ENCODE assay signal across 18 cellular contexts in the genomic region with DNA sequence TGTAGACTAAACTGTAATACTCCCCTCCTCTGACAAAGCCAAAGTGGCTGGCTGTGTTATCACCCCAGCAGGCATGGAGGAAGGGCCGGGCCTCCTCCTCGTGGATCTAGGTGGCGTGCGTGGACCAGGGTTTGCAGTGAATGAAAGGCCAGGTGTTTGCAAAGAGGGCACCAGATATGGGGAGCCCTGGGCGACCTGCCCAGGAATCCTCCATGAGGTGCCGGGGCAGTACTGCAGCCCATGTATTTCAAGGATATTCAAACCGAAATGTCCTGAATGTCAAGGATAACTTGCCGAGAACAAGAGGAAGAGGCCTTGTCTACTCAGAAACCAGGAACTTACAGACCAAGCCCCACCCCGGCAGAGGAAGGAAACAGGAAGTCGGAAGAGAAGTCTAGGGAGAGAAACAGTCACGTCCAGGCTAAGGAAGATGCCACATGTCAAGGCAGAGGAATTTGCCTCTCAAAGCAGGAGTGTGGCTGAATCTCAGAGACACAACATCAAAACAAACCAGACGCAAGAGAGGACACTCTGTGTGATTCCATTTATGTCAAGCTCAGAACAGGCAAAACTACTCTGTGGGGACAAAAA. TPM values are rescaled to one million over a fixed set of nuclear protein-coding genes. Genes with fewer than 3 reads are reported as not detected.
DNase-seq lines count a peak whose midpoint lies in the region; ATAC-seq, FAIRE-seq and TF ChIP-seq lines count a peak whose summit lies in the region.
"Had no signal": no experiment of that assay in that cellular context is flagged by ENCODE, and none has a peak within 500 bp of the region (broad histone marks: within the 10 kb centered on the region; RNA-seq: fewer than 3 reads in every experiment).

No MANE protein-coding gene starts in this region.

- intact Hi-C loops in K562 (cut with micrococcal nuclease) (no loop called here), PC-9 (cut with micrococcal nuclease; ENCODE audit: unreplicated experiment) (no loop called here)

- H3K27ac Mint-ChIP-seq in activated naive CD4-positive, alpha-beta T cell treated with anti-CD3 and anti-CD28 coated beads, Interleukin-2, amount 50 U/mL, for 72 hours = peak overlapping the region; percentile 44 to 64

- CTCF ChIA-PET in K562 (lab: Yijun Ruan, JAX; ENCODE audit: low intra/inter-chr PET ratio) (no interaction called here), PC-9 (lab: Charles Lee) (no interaction called here)

- no peak for TF ChIP-seq EP300 in K562 (IDR thresholded peaks at IDR 0.05; ENCODE audit: low read length)

- H4K20me1 ChIP-seq in K562 (replicated peaks; ENCODE audit: control insufficient read depth, insufficient read depth, low read length) (peaks cover 14% of the 10 kb centered on the region), osteoblast (ENCODE audit: insufficient read depth, low read length) (no peaks in the 10 kb centered on the region), PC-9 (ENCODE audit: insufficient read depth) (no peaks in the 10 kb centered on the region)

- POLR2A ChIA-PET in K562 (lab: Yijun Ruan, JAX) = interaction anchor here (0.7 kb wide), 1 partner anchor 188 kb away, joined by 3 read pairs; no protein-coding TSS in a partner anchor
- POLR2A ChIA-PET in PC-9 (lab: Charles Lee; ENCODE audit: unreplicated experiment) = no interaction called here

- no peak for TF ChIP-seq CTCF in K562 (IDR thresholded peaks at IDR 0.05 in 2 of 3, conservative IDR thresholded peaks at IDR 0.05 in 1 of 3; ENCODE audit: insufficient read depth in 2 of 3, low read depth in 1 of 3, low read length in 3 of 3)
- no peak for TF ChIP-seq CTCF in osteoblast (IDR thresholded peaks at IDR 0.05; ENCODE audit: extremely low read depth, low read depth, low read length)
- no peak for TF ChIP-seq CTCF in PC-9 (conservative IDR thresholded peaks at IDR 0.05)

- H3K9me2 ChIP-seq in PC-9 (ENCODE audit: insufficient read depth) = no peaks in the 10 kb centered on the region

- no peaks in the 10 kb centered on the region for H3K9me3 ChIP-seq in K562 (replicated peaks; ENCODE audit: control insufficient read depth, insufficient read depth, low read depth, low read length)
- H3K9me3 ChIP-seq in osteoblast (ENCODE audit: low read depth, low read length) = no peaks in the 10 kb centered on the region
- H3K9me3 ChIP-seq in PC-9 (ENCODE audit: insufficient read depth, low read depth) = no peaks in the 10 kb centered on the region
- H3K9me3 ChIP-seq: ovary had no signal

- BruUV-seq in K562 (replicated peaks; lab: Mats Ljungman, UMichigan) = no TSS peak
- no TSS peak for BruUV-seq in PC-9 (replicated peaks; lab: Mats Ljungman, UMichigan)

- H3K9me3 Mint-ChIP-seq in activated naive CD4-positive, alpha-beta T cell treated with anti-CD3 and anti-CD28 coated beads, Interleukin-2, amount 50 U/mL, for 72 hours = no peaks in the 10 kb centered on the region

- ATAC-seq in activated naive CD4-positive, alpha-beta T cell treated with anti-CD3 and anti-CD28 coated beads, Interleukin-2, amount 50 U/mL, for 72 hours = no peak
- ATAC-seq in K562 = no peak
- ATAC-seq: PC-3 had no signal

- no peak overlapping the region for H3K9ac ChIP-seq in K562 (ENCODE audit: insufficient read depth in 1 of 2, low read depth in 2 of 2, low read length in 2 of 2)

- H3K79me2 ChIP-seq in K562 (ENCODE audit: control insufficient read depth, insufficient read depth, low read length) (no peaks in the 10 kb centered on the region), osteoblast (ENCODE audit: insufficient read depth, low read length) (no peaks in the 10 kb centered on the region), PC-9 (ENCODE audit: low read depth) (no peaks in the 10 kb centered on the region)

- H3K27ac ChIP-seq in K562 (ENCODE audit: extremely low read depth, low read depth, low read length) (no peak overlapping the region), osteoblast (ENCODE audit: low read depth, low read length) (no peak overlapping the region), PC-9 (no peak overlapping the region)
- H3K27ac ChIP-seq: ovary had no signal

- 45% methylated on average over 12 of the region's 12 CpGs for WGBS in K562 (ENCODE audit: insufficient coverage, low coverage, missing lambda C conversion rate)

- DNase-seq in activated naive CD4-positive, alpha-beta T cell treated with anti-CD3 and anti-CD28 coated beads, Interleukin-2, amount 50 U/mL, for 72 hours (ENCODE audit: low spot score in 2 of 2) = no peak
- no peak for DNase-seq in activated naive CD4-positive, alpha-beta T cell treated with Interleukin-2 at 50 U/mL for 16 hours
- DNase-seq in MV-4-11 (lab: John Stamatoyannopoulos, UW) (peak; percentile 86), K562 (ENCODE audit: extremely low read depth in 1 of 4, low spot score in 3 of 4) (no peak), osteoblast (ENCODE audit: insufficient read length, low spot score, missing footprints) (peak; percentile 83), PC-9 (no peak), NCI-H146 treated with DMSO at 0.1 percent for 48 hours (lab: John Stamatoyannopoulos, UW; ENCODE audit: unreplicated experiment) (no peak), NCI-H1105 treated with DMSO at 0.1 percent for 48 hours (lab: John Stamatoyannopoulos, UW) (no peak)
- DNase-seq: activated CD4-positive, CD25-positive, alpha-beta regulatory T cell; activated gamma-delta T cell treated with Interleukin-2 at 50 U/mL for 16 hours; foreskin melanocyte; NCI-H187; NCI-H446 treated with DMSO at 0.1 percent for 48 hours; ovary; PC-3; stimulated activated CD4-positive, alpha-beta T cell treated with anti-CD3 and anti-CD28 coated beads, Interleukin-4, amount 100 ng/mL, for 24 hours had no signal

- H3K36me3 Mint-ChIP-seq in activated naive CD4-positive, alpha-beta T cell treated with anti-CD3 and anti-CD28 coated beads, Interleukin-2, amount 50 U/mL, for 72 hours = no peaks in the 10 kb centered on the region

- no peaks in the 10 kb centered on the region for H3K36me3 ChIP-seq in K562 (ENCODE audit: control insufficient read depth, insufficient read depth, low read length)
- no peaks in the 10 kb centered on the region for H3K36me3 ChIP-seq in osteoblast (ENCODE audit: insufficient read depth, low read length)
- H3K36me3 ChIP-seq in PC-9 (ENCODE audit: low read depth) = no peaks in the 10 kb centered on the region
- H3K36me3 ChIP-seq: ovary had no signal

- peaks cover 20 to 44% of the 10 kb centered on the region in 2 experiments; a peak in 4 of 5 replicates for H3K27me3 ChIP-seq in K562 (ENCODE audit: control insufficient read depth in 2 of 2, insufficient read depth in 2 of 2, low read length in 2 of 2)
- H3K27me3 ChIP-seq in osteoblast (ENCODE audit: insufficient read depth, low read length) = peaks cover 4% of the 10 kb centered on the region
- no peaks in the 10 kb centered on the region for H3K27me3 ChIP-seq in PC-9 (ENCODE audit: insufficient read depth, low read depth)
- H3K27me3 ChIP-seq: ovary had no signal

- H3F3A ChIP-seq in PC-9 (ENCODE audit: insufficient read depth, low read depth) = no peaks in the 10 kb centered on the region; the same call in 1 of the 2 replicates

- H3K4me2 ChIP-seq in K562 (ENCODE audit: insufficient read depth, low read length) = no peak overlapping the region; the same call in 1 of the 2 replicates
- H3K4me2 ChIP-seq in osteoblast (ENCODE audit: insufficient read depth, low read length) = no peak overlapping the region
- no peak overlapping the region for H3K4me2 ChIP-seq in PC-9

- in situ Hi-C loops in K562 (cut with MboI) = no loop called here

- H2AFZ ChIP-seq in K562 (ENCODE audit: low read depth, low read length) = peak overlapping the region; percentile 68
- H2AFZ ChIP-seq in osteoblast (ENCODE audit: low read length) = no peak overlapping the region
- no peak overlapping the region for H2AFZ ChIP-seq in PC-9

- H3K4me3 ChIP-seq in K562 (no peak overlapping the region), osteoblast (ENCODE audit: insufficient read depth, low read length) (no peak overlapping the region), PC-9 (no peak overlapping the region)
- H3K4me3 ChIP-seq: ovary had no signal

- no peak for TF ChIP-seq POLR2A in K562 (conservative IDR thresholded peaks at IDR 0.05)

- TF ChIP-seq RAD21 in K562 (CRISPR knock-in tag; conservative IDR thresholded peaks at IDR 0.05 in 1 of 2, IDR thresholded peaks at IDR 0.05 in 1 of 2) = no peak

- no peaks in the 10 kb centered on the region for H3K9me1 ChIP-seq in K562 (ENCODE audit: control insufficient read depth, insufficient read depth, low read length)

- peak; percentile 72 for FAIRE-seq in K562 (lab: Jason Lieb, UNC)

- H3K4me1 ChIP-seq in K562 (replicated peaks in 1 of 2; ENCODE audit: control insufficient read depth in 2 of 2, insufficient read depth in 2 of 2, low read length in 2 of 2) (peaks cover 0 to 37% of the 10 kb centered on the region in 2 experiments; a peak in 2 of 5 replicates), osteoblast (ENCODE audit: insufficient read depth, low read length) (peaks cover 1% of the 10 kb centered on the region), PC-9 (replicated peaks; ENCODE audit: insufficient read depth) (no peaks in the 10 kb centered on the region)

RNA-seq across cellular contexts. Expression of a gene that starts 13.7 kb away (rescaled TPM):
- total RNA-seq in activated naive CD4-positive, alpha-beta T cell treated with anti-CD3 and anti-CD28 coated beads, Interleukin-2, amount 50 U/mL, for 72 hours = under 1 TPM; 0.49 to 0.87 TPM
- total RNA-seq in K562 (2011; cell fraction: chromatin; rRNA removed; ENCODE audit: low replicate concordance) = 14.7 and 21.6 TPM in 2 replicates
- 13.6 and 14.8 TPM in 2 replicates for total RNA-seq in K562 (2011; cell fraction: nucleolus; rRNA removed)
- total RNA-seq in K562 (2011; cell fraction: nucleoplasm; rRNA removed) = 10.9 and 13.7 TPM in 2 replicates
- total RNA-seq in K562 (2014; rRNA removed) (1.9 and 2.2 TPM in 2 replicates), K562 (2014; rRNA removed; fragmentation: Illumina TruSeq; extraction: Trizol) (0.45 and 0.76 TPM in 2 replicates), K562 (2015; rRNA removed; fragmentation: Illumina TruSeq; extraction: Trizol) (1.6 and 1.8 TPM in 2 replicates), K562 (2021) (3.6 and 4.2 TPM in 2 replicates), osteoblast (3.6 and 5.0 TPM in 2 replicates), PC-9 (2021) (41.3 and 44.8 TPM in 2 replicates)
- polyA plus RNA-seq in K562 (2011; rRNA removed) (1.6 and 4.2 TPM in 2 replicates), K562 (2014; fragmentation: Illumina TruSeq; extraction: Trizol) (1.7 and 5.8 TPM in 2 replicates), K562 (2014; fragmentation: Nextera tagmentation; extraction: Ambion mirVana) (under 1 TPM; 0.03 to 0.04 TPM), K562 (2014; rRNA removed) (1.8 and 3.0 TPM in 2 replicates)
- polyA plus RNA-seq in K562 (2011; cell fraction: cytosol; rRNA removed) = 4.9 and 9.7 TPM in 2 replicates
- 3.1 and 6.8 TPM in 2 replicates for polyA plus RNA-seq in K562 (2011; cell fraction: nucleus; rRNA removed)
- polyA plus RNA-seq in K562 (2012) = 4.0 and 5.5 TPM in 2 replicates
- 0.91 and 1.2 TPM in 2 replicates for polyA minus RNA-seq in K562 (2011; rRNA and poly(A)+ RNA removed)
- polyA minus RNA-seq in K562 (2011; cell fraction: cytosol; rRNA and poly(A)+ RNA removed) = 2.9 and 4.9 TPM in 2 replicates
- polyA minus RNA-seq in K562 (2011; cell fraction: nucleus; rRNA and poly(A)+ RNA removed) = 3.5 and 6.9 TPM in 2 replicates

RNA-seq across cellular contexts. Expression of a gene that starts 28.7 kb away (rescaled TPM):
- total RNA-seq in activated naive CD4-positive, alpha-beta T cell treated with anti-CD3 and anti-CD28 coated beads, Interleukin-2, amount 50 U/mL, for 72 hours = not detected
- total RNA-seq in K562 (2011; cell fraction: chromatin; rRNA removed; ENCODE audit: low replicate concordance) = 0.51 and 1.2 TPM in 2 replicates
- total RNA-seq in K562 (2011; cell fraction: nucleolus; rRNA removed) = 0.39 and 0.83 TPM in 2 replicates
- not detected in 2 replicates for total RNA-seq in K562 (2011; cell fraction: nucleoplasm; rRNA removed)
- not detected in 2 replicates for total RNA-seq in K562 (2014; rRNA removed)
- total RNA-seq in K562 (2014; rRNA removed; fragmentation: Illumina TruSeq; extraction: Trizol) = not detected in 2 replicates
- not detected in 2 replicates for total RNA-seq in K562 (2015; rRNA removed; fragmentation: Illumina TruSeq; extraction: Trizol)
- not detected in 2 replicates for total RNA-seq in K562 (2021)
- polyA plus RNA-seq in K562 (2011; rRNA removed) = 0.09 and 0.28 TPM in 2 replicates
- 0.07 and 0.16 TPM in 2 replicates for polyA plus RNA-seq in K562 (2011; cell fraction: cytosol; rRNA removed)
- polyA plus RNA-seq in K562 (2011; cell fraction: nucleus; rRNA removed) = 0.49 and 1.1 TPM in 2 replicates
- 0.05 and 0.28 TPM in 2 replicates for polyA plus RNA-seq in K562 (2012)
- polyA plus RNA-seq in K562 (2014; fragmentation: Illumina TruSeq; extraction: Trizol) = not detected in 2 replicates
- not detected for polyA plus RNA-seq in K562 (2014; fragmentation: Nextera tagmentation; extraction: Ambion mirVana)
- 0.03 TPM in 1 of 2 replicates, not detected in the other for polyA plus RNA-seq in K562 (2014; rRNA removed)
- not detected in 2 replicates for polyA minus RNA-seq in K562 (2011; rRNA and poly(A)+ RNA removed)
- not detected in 2 replicates for polyA minus RNA-seq in K562 (2011; cell fraction: cytosol; rRNA and poly(A)+ RNA removed)
- polyA minus RNA-seq in K562 (2011; cell fraction: nucleus; rRNA and poly(A)+ RNA removed) = 0.22 and 0.27 TPM in 2 replicates
- total RNA-seq in osteoblast = 0.29 and 0.72 TPM in 2 replicates
- 0.74 and 1.3 TPM in 2 replicates for total RNA-seq in PC-9 (2021)
- total RNA-seq: HT-29, skeletal muscle tissue had no signal

RNA-seq across cellular contexts. Expression of a gene that starts 40.4 kb away (rescaled TPM):
- total RNA-seq in activated naive CD4-positive, alpha-beta T cell treated with anti-CD3 and anti-CD28 coated beads, Interleukin-2, amount 50 U/mL, for 72 hours = 1 to 10 TPM; 2.3 to 3.3 TPM
- total RNA-seq in K562 (2011; cell fraction: chromatin; rRNA removed; ENCODE audit: low replicate concordance) = 7.7 TPM in 2 replicates
- 4.7 and 5.0 TPM in 2 replicates for total RNA-seq in K562 (2011; cell fraction: nucleolus; rRNA removed)
- 5.7 and 6.9 TPM in 2 replicates for total RNA-seq in K562 (2011; cell fraction: nucleoplasm; rRNA removed)
- 1.00 and 1.7 TPM in 2 replicates for total RNA-seq in K562 (2014; rRNA removed)
- 0.89 and 1.0 TPM in 2 replicates for total RNA-seq in K562 (2014; rRNA removed; fragmentation: Illumina TruSeq; extraction: Trizol)
- total RNA-seq in K562 (2015; rRNA removed; fragmentation: Illumina TruSeq; extraction: Trizol) = 1.0 and 1.2 TPM in 2 replicates
- 1.8 and 2.0 TPM in 2 replicates for total RNA-seq in K562 (2021)
- polyA plus RNA-seq in K562 (2011; rRNA removed) = 1.1 and 1.5 TPM in 2 replicates
- 0.88 and 1.4 TPM in 2 replicates for polyA plus RNA-seq in K562 (2011; cell fraction: cytosol; rRNA removed)
- polyA plus RNA-seq in K562 (2011; cell fraction: nucleus; rRNA removed) = 3.4 and 3.8 TPM in 2 replicates
- 1.1 and 1.6 TPM in 2 replicates for polyA plus RNA-seq in K562 (2012)
- polyA plus RNA-seq in K562 (2014; fragmentation: Illumina TruSeq; extraction: Trizol) = 0.77 and 0.91 TPM in 2 replicates
- polyA plus RNA-seq in K562 (2014; fragmentation: Nextera tagmentation; extraction: Ambion mirVana) = under 1 TPM; 0.15 to 0.27 TPM
- polyA plus RNA-seq in K562 (2014; rRNA removed) = 1.2 and 1.5 TPM in 2 replicates
- 2.9 and 5.3 TPM in 2 replicates for polyA minus RNA-seq in K562 (2011; rRNA and poly(A)+ RNA removed)
- 0.48 and 1.5 TPM in 2 replicates for polyA minus RNA-seq in K562 (2011; cell fraction: cytosol; rRNA and poly(A)+ RNA removed)
- 2.7 and 4.3 TPM in 2 replicates for polyA minus RNA-seq in K562 (2011; cell fraction: nucleus; rRNA and poly(A)+ RNA removed)
- 5.1 and 5.6 TPM in 2 replicates for total RNA-seq in osteoblast
- total RNA-seq in PC-9 (2021) = 4.7 and 5.5 TPM in 2 replicates

Comparison
In these comparisons a context has a peak if more than half of its experiments do, and no peak if none do; other contexts are left out.
1. DNase-seq: peak in MV-4-11 (single experiment) and osteoblast (single experiment); none in activated naive CD4-positive, alpha-beta T cell treated with anti-CD3 and anti-CD28 coated beads, Interleukin-2, amount 50 U/mL, for 72 hours (0 of 2), activated naive CD4-positive, alpha-beta T cell treated with Interleukin-2 at 50 U/mL for 16 hours (single experiment), K562 (0 of 4), PC-9 (0 of 2), NCI-H146 treated with DMSO at 0.1 percent for 48 hours (single experiment) and NCI-H1105 treated with DMSO at 0.1 percent for 48 hours (single experiment).